Comparison of ENCODE assay signal across 30 cellular contexts in the genomic region with DNA sequence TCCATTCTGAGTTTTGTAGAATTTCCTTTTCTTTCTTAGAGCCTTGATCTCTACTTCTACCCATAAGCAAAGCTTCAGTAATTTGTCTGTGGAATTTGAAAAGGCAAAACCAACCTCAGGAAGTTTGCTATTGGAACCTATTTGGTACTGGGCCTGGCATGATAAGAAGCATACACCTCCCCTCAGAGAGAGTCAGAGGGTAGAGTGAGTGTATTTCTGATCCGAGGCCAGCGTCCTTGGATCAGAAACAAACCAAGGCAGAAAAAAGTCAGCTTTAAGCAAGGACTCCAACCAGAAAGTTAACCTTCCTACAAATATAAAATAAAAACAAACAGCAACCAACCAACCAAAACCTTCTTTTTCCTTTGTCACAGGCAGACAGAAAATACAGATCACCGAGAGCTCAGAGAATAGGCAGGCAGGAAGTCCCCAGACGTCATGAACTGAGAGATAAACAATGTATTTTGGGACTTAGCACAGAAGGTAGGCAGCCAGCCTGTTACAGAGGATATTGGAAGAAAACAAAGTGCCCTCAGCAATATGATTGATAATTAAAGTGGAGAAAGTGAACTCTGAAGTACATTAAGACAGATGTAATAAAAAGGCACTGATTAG.
DNase-seq lines count a peak whose midpoint lies in the region; ATAC-seq and TF ChIP-seq lines count a peak whose summit lies in the region.
"Had no signal": no experiment of that assay in that cellular context is flagged by ENCODE, and none has a peak within 500 bp of the region (broad histone marks: within the 10 kb centered on the region; RNA-seq: fewer than 3 reads in every experiment).

No MANE protein-coding gene starts in this region.

- no peak for TF ChIP-seq POLR2A in adrenal gland (IDR thresholded peaks at IDR 0.05)

- H4K20me1 ChIP-seq in BLaER1 treated with 17β-estradiol and CSF1 and Interleukin-3, amounts not matched to agents 10 nM and 100 nM = no peaks in the 10 kb centered on the region

- no peaks in the 10 kb centered on the region; a peak in 1 of 22 replicates for H3K9me3 ChIP-seq in BLaER1 treated with 17β-estradiol and CSF1 and Interleukin-3, amounts not matched to agents 10 nM and 100 nM (replicated peaks in 1 of 11)
- no peaks in the 10 kb centered on the region for H3K9me3 ChIP-seq in adrenal gland (replicated peaks in 1 of 3)
- H3K9me3 ChIP-seq: right atrium auricular region, stomach, transverse colon had no signal

- CTCF ChIA-PET in WTC11 (lab: Charles Lee) = no interaction called here

- H3K9ac ChIP-seq in BLaER1 treated with 17β-estradiol and CSF1 and Interleukin-3, amounts not matched to agents 10 nM and 100 nM = no peak overlapping the region

- no peaks in the 10 kb centered on the region for H3K27me3 ChIP-seq in BLaER1 treated with 17β-estradiol and CSF1 and Interleukin-3, amounts not matched to agents 10 nM and 100 nM
- H3K27me3 ChIP-seq in adrenal gland = no peaks in the 10 kb centered on the region
- H3K27me3 ChIP-seq: right atrium auricular region, stomach, transverse colon had no signal

- intact Hi-C loops in adrenal gland (cut with DNase I) = no loop called here

- no peak overlapping the region; a peak in 2 of 22 replicates for H3K27ac ChIP-seq in BLaER1 treated with 17β-estradiol and CSF1 and Interleukin-3, amounts not matched to agents 10 nM and 100 nM
- peak overlapping the region in 3 of 5 donors; percentile 64 to 67 (median 66) for H3K27ac ChIP-seq in adrenal gland
- H3K27ac ChIP-seq: epithelial cell of prostate, right atrium auricular region, RWPE1, stomach, transverse colon had no signal

- H3K4me1 ChIP-seq in BLaER1 treated with 17β-estradiol and CSF1 and Interleukin-3, amounts not matched to agents 10 nM and 100 nM = peaks cover 0 to 16% (median 7%) of the 10 kb centered on the region in 10 experiments; a peak in 7 of 20 replicates
- H3K4me1 ChIP-seq in adrenal gland (replicated peaks in 1 of 2) = peaks cover 5 to 10% of the 10 kb centered on the region in 2 donors
- H3K4me1 ChIP-seq: right atrium auricular region, stomach, transverse colon had no signal

- peaks cover 10% of the 10 kb centered on the region for H3K27me3 Mint-ChIP-seq in nephron progenitor cell (ENCODE audit: low read depth, poor library complexity)
- H3K27me3 Mint-ChIP-seq in WTC11 (ENCODE audit: low read depth) = no peaks in the 10 kb centered on the region
- H3K27me3 Mint-ChIP-seq: brain had no signal

- TF ChIP-seq CTCF in adrenal gland (IDR thresholded peaks at IDR 0.05) (no peak), nephron progenitor cell (IDR thresholded peaks at IDR 0.05) (no peak), WTC11 (IDR thresholded peaks at IDR 0.05) (no peak)

- ATAC-seq in HG02885 (IDR thresholded peaks at IDR 0.05; ENCODE audit: poor library complexity, unreplicated experiment) (peak; percentile 76), WTC11 (no peak)
- ATAC-seq: CD8-positive, alpha-beta T cell; left ventricle myocardium superior had no signal

- no peak overlapping the region for H3K4me3 ChIP-seq in BLaER1 treated with 17β-estradiol and CSF1 and Interleukin-3, amounts not matched to agents 10 nM and 100 nM
- H3K4me3 ChIP-seq in adrenal gland = no peak overlapping the region
- H3K4me3 ChIP-seq: right atrium auricular region, stomach, transverse colon had no signal

- POLR2A ChIA-PET in WTC11 (lab: Charles Lee) = no interaction called here

- peak overlapping the region; percentile 96 for H3K27ac Mint-ChIP-seq in nephron progenitor cell
- no peak overlapping the region for H3K27ac Mint-ChIP-seq in WTC11
- H3K27ac Mint-ChIP-seq: CD8-positive, alpha-beta T cell; mesothelial cell of epicardium; naive B cell had no signal

- H3K36me3 Mint-ChIP-seq in nephron progenitor cell (ENCODE audit: low read depth) (no peaks in the 10 kb centered on the region), WTC11 (no peaks in the 10 kb centered on the region)
- H3K36me3 Mint-ChIP-seq: brain; CD8-positive, alpha-beta T cell; mesothelial cell of epicardium; naive B cell had no signal

- H3K4me3 Mint-ChIP-seq in nephron progenitor cell = no peak overlapping the region
- H3K4me3 Mint-ChIP-seq in WTC11 = no peak overlapping the region
- H3K4me3 Mint-ChIP-seq: brain; CD8-positive, alpha-beta T cell; mesothelial cell of epicardium; naive B cell had no signal

- H3K9me3 Mint-ChIP-seq in nephron progenitor cell = no peaks in the 10 kb centered on the region
- H3K9me3 Mint-ChIP-seq in WTC11 = peaks cover 12% of the 10 kb centered on the region
- H3K9me3 Mint-ChIP-seq: CD8-positive, alpha-beta T cell; mesothelial cell of epicardium had no signal

- WGBS in adrenal gland, 4 donors = 17 to 25% (median 24%) methylated on average over 4 of the region's 4 CpGs

- DNase-seq in adrenal gland (peak in 6 of 7 donors; percentile 20 to 36 (median 26)), nephron progenitor cell (no peak), RPMI8226 (no peak), WTC11 (ENCODE audit: low spot score) (no peak), activated gamma-delta T cell treated with Interleukin-2 at 50 U/mL for 16 hours (no peak), RKO (ENCODE audit: low spot score) (no peak)
- DNase-seq: activated CD4-positive, alpha-beta T cell treated with anti-CD3 and anti-CD28 coated beads for 4 hours; activated CD8-positive, alpha-beta memory T cell treated with anti-CD3 and anti-CD28 coated beads for 24 hours; activated gamma-delta T cell; activated T-cell treated with anti-CD3 and anti-CD28 coated beads, Interleukin-2, amount 50 U/mL, for 1 hour; AML-193; CD8-positive, alpha-beta T cell; KBM-7; left ventricle myocardium superior; naive B cell; NCI-H1105 treated with DMSO at 0.1 percent for 48 hours; NCI-H2029; NCI-H2227 treated with DMSO at 0.1 percent for 48 hours; NCI-H748 treated with DMSO at 0.1 percent for 48 hours; stimulated activated CD4-positive, alpha-beta T cell treated with anti-CD3 and anti-CD28 coated beads, Interleukin-2, amount 100 ng/mL, for 24 hours; stomach; T-helper 1 cell; transverse colon had no signal

- H3K4me2 ChIP-seq in BLaER1 treated with 17β-estradiol and CSF1 and Interleukin-3, amounts not matched to agents 10 nM and 100 nM = peak overlapping the region in 8 of 11 experiments; percentile 1 to 58 (median 35); a peak in 10 of 22 replicates

- no peaks in the 10 kb centered on the region for H3K36me3 ChIP-seq in BLaER1 treated with 17β-estradiol and CSF1 and Interleukin-3, amounts not matched to agents 10 nM and 100 nM
- H3K36me3 ChIP-seq in adrenal gland (replicated peaks in 1 of 2) = no peaks in the 10 kb centered on the region
- H3K36me3 ChIP-seq: right atrium auricular region, stomach, transverse colon had no signal

- H3K4me1 Mint-ChIP-seq in nephron progenitor cell = peaks cover 18% of the 10 kb centered on the region
- H3K4me1 Mint-ChIP-seq in WTC11 = peaks cover 28% of the 10 kb centered on the region
- H3K4me1 Mint-ChIP-seq: naive B cell had no signal

TF ChIP-seq in WTC11, 78 proteins besides CTCF, POLR2A, EP300 and RAD21 (continues in another document):
- TF ChIP-seq ELF4 (CRISPR knock-in tag; IDR thresholded peaks at IDR 0.05; ENCODE audit: low read depth) (no peak), ZNF263 (CRISPR knock-in tag; IDR thresholded peaks at IDR 0.05; ENCODE audit: low read depth) (no peak), SMAD3 (CRISPR knock-in tag; IDR thresholded peaks at IDR 0.05; ENCODE audit: borderline replicate concordance) (no peak), TEAD4 (CRISPR knock-in tag; IDR thresholded peaks at IDR 0.05) (no peak), EMX1 (CRISPR knock-in tag; IDR thresholded peaks at IDR 0.05) (no peak), KAT7 (CRISPR knock-in tag; IDR thresholded peaks at IDR 0.05; ENCODE audit: borderline replicate concordance) (no peak), ZBTB21 (CRISPR knock-in tag; IDR thresholded peaks at IDR 0.05; ENCODE audit: borderline replicate concordance) (no peak), ZNF219 (CRISPR knock-in tag; IDR thresholded peaks at IDR 0.05; ENCODE audit: borderline replicate concordance) (no peak)
- TF ChIP-seq, protein P1, sequence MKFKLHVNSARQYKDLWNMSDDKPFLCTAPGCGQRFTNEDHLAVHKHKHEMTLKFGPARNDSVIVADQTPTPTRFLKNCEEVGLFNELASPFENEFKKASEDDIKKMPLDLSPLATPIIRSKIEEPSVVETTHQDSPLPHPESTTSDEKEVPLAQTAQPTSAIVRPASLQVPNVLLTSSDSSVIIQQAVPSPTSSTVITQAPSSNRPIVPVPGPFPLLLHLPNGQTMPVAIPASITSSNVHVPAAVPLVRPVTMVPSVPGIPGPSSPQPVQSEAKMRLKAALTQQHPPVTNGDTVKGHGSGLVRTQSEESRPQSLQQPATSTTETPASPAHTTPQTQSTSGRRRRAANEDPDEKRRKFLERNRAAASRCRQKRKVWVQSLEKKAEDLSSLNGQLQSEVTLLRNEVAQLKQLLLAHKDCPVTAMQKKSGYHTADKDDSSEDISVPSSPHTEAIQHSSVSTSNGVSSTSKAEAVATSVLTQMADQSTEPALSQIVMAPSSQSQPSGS (CRISPR knock-in tag; IDR thresholded peaks at IDR 0.05; ENCODE audit: borderline replicate concordance, low read depth) = no peak
- TF ChIP-seq, protein P2, sequence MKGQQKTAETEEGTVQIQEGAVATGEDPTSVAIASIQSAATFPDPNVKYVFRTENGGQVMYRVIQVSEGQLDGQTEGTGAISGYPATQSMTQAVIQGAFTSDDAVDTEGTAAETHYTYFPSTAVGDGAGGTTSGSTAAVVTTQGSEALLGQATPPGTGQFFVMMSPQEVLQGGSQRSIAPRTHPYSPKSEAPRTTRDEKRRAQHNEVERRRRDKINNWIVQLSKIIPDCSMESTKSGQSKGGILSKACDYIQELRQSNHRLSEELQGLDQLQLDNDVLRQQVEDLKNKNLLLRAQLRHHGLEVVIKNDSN (CRISPR knock-in tag; IDR thresholded peaks at IDR 0.05) = no peak
- TF ChIP-seq, protein P3, sequence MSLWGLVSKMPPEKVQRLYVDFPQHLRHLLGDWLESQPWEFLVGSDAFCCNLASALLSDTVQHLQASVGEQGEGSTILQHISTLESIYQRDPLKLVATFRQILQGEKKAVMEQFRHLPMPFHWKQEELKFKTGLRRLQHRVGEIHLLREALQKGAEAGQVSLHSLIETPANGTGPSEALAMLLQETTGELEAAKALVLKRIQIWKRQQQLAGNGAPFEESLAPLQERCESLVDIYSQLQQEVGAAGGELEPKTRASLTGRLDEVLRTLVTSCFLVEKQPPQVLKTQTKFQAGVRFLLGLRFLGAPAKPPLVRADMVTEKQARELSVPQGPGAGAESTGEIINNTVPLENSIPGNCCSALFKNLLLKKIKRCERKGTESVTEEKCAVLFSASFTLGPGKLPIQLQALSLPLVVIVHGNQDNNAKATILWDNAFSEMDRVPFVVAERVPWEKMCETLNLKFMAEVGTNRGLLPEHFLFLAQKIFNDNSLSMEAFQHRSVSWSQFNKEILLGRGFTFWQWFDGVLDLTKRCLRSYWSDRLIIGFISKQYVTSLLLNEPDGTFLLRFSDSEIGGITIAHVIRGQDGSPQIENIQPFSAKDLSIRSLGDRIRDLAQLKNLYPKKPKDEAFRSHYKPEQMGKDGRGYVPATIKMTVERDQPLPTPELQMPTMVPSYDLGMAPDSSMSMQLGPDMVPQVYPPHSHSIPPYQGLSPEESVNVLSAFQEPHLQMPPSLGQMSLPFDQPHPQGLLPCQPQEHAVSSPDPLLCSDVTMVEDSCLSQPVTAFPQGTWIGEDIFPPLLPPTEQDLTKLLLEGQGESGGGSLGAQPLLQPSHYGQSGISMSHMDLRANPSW (CRISPR knock-in tag; conservative IDR thresholded peaks at IDR 0.05; ENCODE audit: low read depth) = no peak

Comparison
In these comparisons a context has a peak if more than half of its experiments do, and no peak if none do; other contexts are left out.
1. H3K27ac ChIP-seq: peak in adrenal gland (3 of 5); none in BLaER1 treated with 17β-estradiol and CSF1 and Interleukin-3, amounts not matched to agents 10 nM and 100 nM (0 of 11).
2. DNase-seq: peak in adrenal gland (6 of 7); none in nephron progenitor cell (single experiment), RPMI8226 (single experiment), WTC11 (single experiment), activated gamma-delta T cell treated with Interleukin-2 at 50 U/mL for 16 hours (single experiment) and RKO (single experiment).